1 cellular context compared by ENCODE assay signal in genomic region chr20:21812384-21812783, GRCh38.
TF ChIP-seq lines count a peak whose summit lies in the region.

No MANE protein-coding gene starts in this region.

TF ChIP-seq in GM23338, 12 proteins besides CTCF, POLR2A, EP300 and RAD21 (continued from another document):
- TF ChIP-seq, protein P1, sequence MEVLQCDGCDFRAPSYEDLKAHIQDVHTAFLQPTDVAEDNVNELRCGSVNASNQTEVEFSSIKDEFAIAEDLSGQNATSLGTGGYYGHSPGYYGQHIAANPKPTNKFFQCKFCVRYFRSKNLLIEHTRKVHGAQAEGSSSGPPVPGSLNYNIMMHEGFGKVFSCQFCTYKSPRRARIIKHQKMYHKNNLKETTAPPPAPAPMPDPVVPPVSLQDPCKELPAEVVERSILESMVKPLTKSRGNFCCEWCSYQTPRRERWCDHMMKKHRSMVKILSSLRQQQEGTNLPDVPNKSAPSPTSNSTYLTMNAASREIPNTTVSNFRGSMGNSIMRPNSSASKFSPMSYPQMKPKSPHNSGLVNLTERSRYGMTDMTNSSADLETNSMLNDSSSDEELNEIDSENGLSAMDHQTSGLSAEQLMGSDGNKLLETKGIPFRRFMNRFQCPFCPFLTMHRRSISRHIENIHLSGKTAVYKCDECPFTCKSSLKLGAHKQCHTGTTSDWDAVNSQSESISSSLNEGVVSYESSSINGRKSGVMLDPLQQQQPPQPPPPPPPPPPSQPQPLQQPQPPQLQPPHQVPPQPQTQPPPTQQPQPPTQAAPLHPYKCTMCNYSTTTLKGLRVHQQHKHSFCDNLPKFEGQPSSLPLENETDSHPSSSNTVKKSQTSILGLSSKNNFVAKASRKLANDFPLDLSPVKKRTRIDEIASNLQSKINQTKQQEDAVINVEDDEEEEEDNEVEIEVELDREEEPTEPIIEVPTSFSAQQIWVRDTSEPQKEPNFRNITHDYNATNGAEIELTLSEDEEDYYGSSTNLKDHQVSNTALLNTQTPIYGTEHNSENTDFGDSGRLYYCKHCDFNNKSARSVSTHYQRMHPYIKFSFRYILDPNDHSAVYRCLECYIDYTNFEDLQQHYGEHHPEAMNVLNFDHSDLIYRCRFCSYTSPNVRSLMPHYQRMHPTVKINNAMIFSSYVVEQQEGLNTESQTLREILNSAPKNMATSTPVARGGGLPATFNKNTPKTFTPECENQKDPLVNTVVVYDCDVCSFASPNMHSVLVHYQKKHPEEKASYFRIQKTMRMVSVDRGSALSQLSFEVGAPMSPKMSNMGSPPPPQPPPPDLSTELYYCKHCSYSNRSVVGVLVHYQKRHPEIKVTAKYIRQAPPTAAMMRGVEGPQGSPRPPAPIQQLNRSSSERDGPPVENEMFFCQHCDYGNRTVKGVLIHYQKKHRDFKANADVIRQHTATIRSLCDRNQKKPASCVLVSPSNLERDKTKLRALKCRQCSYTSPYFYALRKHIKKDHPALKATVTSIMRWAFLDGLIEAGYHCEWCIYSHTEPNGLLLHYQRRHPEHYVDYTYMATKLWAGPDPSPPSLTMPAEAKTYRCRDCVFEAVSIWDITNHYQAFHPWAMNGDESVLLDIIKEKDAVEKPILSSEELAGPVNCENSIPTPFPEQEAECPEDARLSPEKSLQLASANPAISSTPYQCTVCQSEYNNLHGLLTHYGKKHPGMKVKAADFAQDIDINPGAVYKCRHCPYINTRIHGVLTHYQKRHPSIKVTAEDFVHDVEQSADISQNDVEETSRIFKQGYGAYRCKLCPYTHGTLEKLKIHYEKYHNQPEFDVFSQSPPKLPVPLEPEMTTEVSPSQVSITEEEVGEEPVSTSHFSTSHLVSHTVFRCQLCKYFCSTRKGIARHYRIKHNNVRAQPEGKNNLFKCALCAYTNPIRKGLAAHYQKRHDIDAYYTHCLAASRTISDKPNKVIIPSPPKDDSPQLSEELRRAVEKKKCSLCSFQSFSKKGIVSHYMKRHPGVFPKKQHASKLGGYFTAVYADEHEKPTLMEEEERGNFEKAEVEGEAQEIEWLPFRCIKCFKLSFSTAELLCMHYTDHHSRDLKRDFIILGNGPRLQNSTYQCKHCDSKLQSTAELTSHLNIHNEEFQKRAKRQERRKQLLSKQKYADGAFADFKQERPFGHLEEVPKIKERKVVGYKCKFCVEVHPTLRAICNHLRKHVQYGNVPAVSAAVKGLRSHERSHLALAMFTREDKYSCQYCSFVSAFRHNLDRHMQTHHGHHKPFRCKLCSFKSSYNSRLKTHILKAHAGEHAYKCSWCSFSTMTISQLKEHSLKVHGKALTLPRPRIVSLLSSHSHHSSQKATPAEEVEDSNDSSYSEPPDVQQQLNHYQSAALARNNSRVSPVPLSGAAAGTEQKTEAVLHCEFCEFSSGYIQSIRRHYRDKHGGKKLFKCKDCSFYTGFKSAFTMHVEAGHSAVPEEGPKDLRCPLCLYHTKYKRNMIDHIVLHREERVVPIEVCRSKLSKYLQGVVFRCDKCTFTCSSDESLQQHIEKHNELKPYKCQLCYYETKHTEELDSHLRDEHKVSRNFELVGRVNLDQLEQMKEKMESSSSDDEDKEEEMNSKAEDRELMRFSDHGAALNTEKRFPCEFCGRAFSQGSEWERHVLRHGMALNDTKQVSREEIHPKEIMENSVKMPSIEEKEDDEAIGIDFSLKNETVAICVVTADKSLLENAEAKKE (CRISPR knock-in tag; IDR thresholded peaks at IDR 0.05): no peak
- no peak for TF ChIP-seq ZNF114 (CRISPR knock-in tag; IDR thresholded peaks at IDR 0.05)
TF ChIP-seq in GM23338: peak in this region for 0.
